Comparison of ENCODE assay signal across 12 cellular contexts in the genomic region with DNA sequence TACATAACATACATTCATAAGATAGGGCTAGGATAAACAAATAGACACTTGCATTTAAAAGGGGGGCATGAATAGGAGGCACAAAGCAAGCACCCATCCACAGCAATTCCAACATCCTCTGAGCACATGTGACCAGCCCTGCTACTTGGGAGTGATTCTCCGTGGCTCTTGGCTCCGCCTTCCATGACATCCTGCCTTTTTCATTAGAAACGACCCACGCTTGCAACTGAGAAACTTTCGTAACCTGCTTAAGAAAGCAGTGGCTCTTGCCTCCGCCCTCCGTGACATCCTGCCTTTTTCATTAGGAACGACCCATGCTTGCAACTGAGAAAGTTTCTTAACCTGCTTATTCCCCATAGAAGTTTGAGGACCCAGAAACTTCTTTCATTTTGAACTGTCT.
DNase-seq lines count a peak whose midpoint lies in the region; ATAC-seq lines count a peak whose summit lies in the region.
"Had no signal": no experiment of that assay in that cellular context is flagged by ENCODE, and none has a peak within 500 bp of the region (broad histone marks: within the 10 kb centered on the region; RNA-seq: fewer than 3 reads in every experiment).

No MANE protein-coding gene starts in this region.

- DNase-seq in ELF-1 (ENCODE audit: low read depth, low spot score) (peak; percentile 25), NOMO-1 treated with DMSO at 0.1 percent for 48 hours (lab: John Stamatoyannopoulos, UW; ENCODE audit: unreplicated experiment) (peak; percentile 64), anterior cingulate cortex (lab: John Stamatoyannopoulos, UW) (no peak)
- DNase-seq in activated naive CD4-positive, alpha-beta T cell treated with anti-CD3 and anti-CD28 coated beads, Interleukin-2, amount 50 U/mL, for 16 hours: peak; percentile 15
- peak; percentile 8 for DNase-seq in stimulated activated CD4-positive, alpha-beta T cell treated with anti-CD3 and anti-CD28 coated beads, Interleukin-1b, Interleukin-23, amount 100 ng/mL, for 48 hours
- DNase-seq: DMS79, NCI-H1048, NCI-H748 treated with DMSO at 0.1 percent for 48 hours had no signal

- ATAC-seq in GM19324 (IDR thresholded peaks at IDR 0.05; ENCODE audit: low FRiP score, unreplicated experiment): no peak
- ATAC-seq in GM21381 (IDR thresholded peaks at IDR 0.05; ENCODE audit: unreplicated experiment): no peak
- no peak for ATAC-seq in HG02884 (IDR thresholded peaks at IDR 0.05; ENCODE audit: unreplicated experiment)
- ATAC-seq: HCT116 had no signal

Comparison
In these comparisons a context has a peak if more than half of its experiments do, and no peak if none do; other contexts are left out.
1. DNase-seq: peak in ELF-1 (single experiment), NOMO-1 treated with DMSO at 0.1 percent for 48 hours (single experiment), activated naive CD4-positive, alpha-beta T cell treated with anti-CD3 and anti-CD28 coated beads, Interleukin-2, amount 50 U/mL, for 16 hours (single experiment) and stimulated activated CD4-positive, alpha-beta T cell treated with anti-CD3 and anti-CD28 coated beads, Interleukin-1b, Interleukin-23, amount 100 ng/mL, for 48 hours (single experiment); none in anterior cingulate cortex (0 of 58).